In genomic region chr7:121752706-121753105, GRCh38 we compare ENCODE assay signal across 9 cellular contexts.
DNase-seq lines count a peak whose midpoint lies in the region; ATAC-seq, FAIRE-seq and TF ChIP-seq lines count a peak whose summit lies in the region.
"Had no signal": no experiment of that assay in that cellular context is flagged by ENCODE, and none has a peak within 500 bp of the region (broad histone marks: within the 10 kb centered on the region; RNA-seq: fewer than 3 reads in every experiment).

No MANE protein-coding gene starts in this region.

- TF ChIP-seq POLR2A in A549 (IDR thresholded peaks at IDR 0.05; ENCODE audit: low read length), result no peak

- TF ChIP-seq EP300 in A549 (IDR thresholded peaks at IDR 0.05), result no peak

- DNase-seq in A549 (ENCODE audit: low read depth in 1 of 2, low spot score in 1 of 2) (peak in 1 of 2 experiments; percentile 20), GM13977 (ENCODE audit: low spot score) (no peak), Panc1 (ENCODE audit: low read depth, low spot score) (peak; percentile 7), globus pallidus (ENCODE audit: low spot score) (peak; percentile 26), G401 (ENCODE audit: low spot score) (no peak)
- DNase-seq in activated effector memory CD4-positive, alpha-beta T cell treated with Interleukin-2 at 50 U/mL for 16 hours, result no peak
- DNase-seq: occipital lobe had no signal

- no peak overlapping the region for H3K4me3 ChIP-seq in A549
- H3K4me3 ChIP-seq in Panc1 (ENCODE audit: low read depth in 2 of 2, low read length in 2 of 2), result no peak overlapping the region

- peak; percentile 20; the same call in 1 of the 3 replicates for TF ChIP-seq CTCF in A549 (IDR thresholded peaks at IDR 0.05)
- peak; percentile 32 for TF ChIP-seq CTCF in GM13977 (IDR thresholded peaks at IDR 0.05; ENCODE audit: extremely low read depth, insufficient read depth, missing control alignments)
- peak; percentile 63 for TF ChIP-seq CTCF in Panc1 (IDR thresholded peaks at IDR 0.05)

- ATAC-seq in A549 (peak in 1 of 2 experiments; percentile 40; a peak in 1 of 6 replicates), Panc1 (no peak), HG02759 (IDR thresholded peaks at IDR 0.05; ENCODE audit: unreplicated experiment) (no peak), GM18511 (IDR thresholded peaks at IDR 0.05; ENCODE audit: unreplicated experiment) (no peak)

- H3K4me1 ChIP-seq in A549 (no peaks in the 10 kb centered on the region), Panc1 (ENCODE audit: control insufficient read depth, insufficient read depth, low read length) (no peaks in the 10 kb centered on the region)

- FAIRE-seq in A549 (lab: Jason Lieb, UNC), result no peak

- CTCF ChIA-PET in A549 (lab: Yijun Ruan, JAX) (interaction anchor here (0.6 to 1.8 kb wide), 2 partner anchors 157 to 241 kb away, joined by 3 to 14 read pairs; no protein-coding TSS in a partner anchor), Panc1 (lab: Charles Lee) (no interaction called here)

- no peak overlapping the region for H3K27ac ChIP-seq in A549
- no peak overlapping the region for H3K27ac ChIP-seq in Panc1 (ENCODE audit: low read length)

- H3K36me3 ChIP-seq in Panc1 (ENCODE audit: control insufficient read depth, insufficient read depth, low read length), result no peaks in the 10 kb centered on the region

- no peak overlapping the region for H3K4me2 ChIP-seq in A549

- intact Hi-C loops in Panc1 (cut with micrococcal nuclease; ENCODE audit: unreplicated experiment), result loop anchor here (2.0 kb wide), 1 partner anchor 242 kb away; no protein-coding TSS in a partner anchor

- H3K27me3 ChIP-seq in Panc1 (ENCODE audit: control insufficient read depth, insufficient read depth, low read length), result peaks cover 6% of the 10 kb centered on the region; the same call in 1 of the 2 replicates

- POLR2A ChIA-PET in A549 (lab: Yijun Ruan, JAX) (no interaction called here), Panc1 (lab: Charles Lee) (no interaction called here)

- H3K9me3 ChIP-seq in A549 (no peaks in the 10 kb centered on the region), Panc1 (ENCODE audit: control insufficient read depth, insufficient read depth, low read depth, low read length) (no peaks in the 10 kb centered on the region)

- BruUV-seq in Panc1 (replicated peaks; lab: Mats Ljungman, UMichigan), result no TSS peak

- in situ Hi-C loops in GM13977 (cut with MboI; ENCODE audit: low pct_unique_long_range_greater_than_20kb, low sequenced_read_pairs, unreplicated experiment) (loop anchor here (25.0 kb wide), 1 partner anchor 235 kb away; no protein-coding TSS in a partner anchor), Panc1 (cut with HindIII; ENCODE audit: low pct_unique_long_range_greater_than_20kb, low sequenced_read_pairs) (no loop called here), G401 (cut with HindIII; ENCODE audit: low sequenced_read_pairs) (no loop called here)

- 0% methylated on average over 4 of the region's 4 CpGs for WGBS in A549 (ENCODE audit: missing lambda C conversion rate)

- peak in 1 of 2 experiments; percentile 20; a peak in 1 of 5 replicates for TF ChIP-seq RAD21 in A549 (conservative IDR thresholded peaks at IDR 0.05 in 1 of 2, IDR thresholded peaks at IDR 0.05 in 1 of 2)

TF ChIP-seq in A549, 52 proteins besides CTCF, POLR2A, EP300 and RAD21:
- TF ChIP-seq BHLHE40 (IDR thresholded peaks at IDR 0.05; ENCODE audit: low read depth, low read length), result no peak
- TF ChIP-seq SMC3 (IDR thresholded peaks at IDR 0.05), result peak; percentile 38; the same call in 1 of the 3 replicates
TF ChIP-seq in A549: peak in this region for 1.

Comparison
In these comparisons a context has a peak if more than half of its experiments do, and no peak if none do; other contexts are left out.
1. DNase-seq: peak in Panc1 (single experiment) and globus pallidus (single experiment); none in GM13977 (single experiment), G401 (single experiment) and activated effector memory CD4-positive, alpha-beta T cell treated with Interleukin-2 at 50 U/mL for 16 hours (single experiment).
2. Peak in every context shown above with its lines, with median percentiles within 50 percentile points of each other: CTCF ChIP-seq.